Comparison of ENCODE assay signal across 1 cellular context in the genomic region with DNA sequence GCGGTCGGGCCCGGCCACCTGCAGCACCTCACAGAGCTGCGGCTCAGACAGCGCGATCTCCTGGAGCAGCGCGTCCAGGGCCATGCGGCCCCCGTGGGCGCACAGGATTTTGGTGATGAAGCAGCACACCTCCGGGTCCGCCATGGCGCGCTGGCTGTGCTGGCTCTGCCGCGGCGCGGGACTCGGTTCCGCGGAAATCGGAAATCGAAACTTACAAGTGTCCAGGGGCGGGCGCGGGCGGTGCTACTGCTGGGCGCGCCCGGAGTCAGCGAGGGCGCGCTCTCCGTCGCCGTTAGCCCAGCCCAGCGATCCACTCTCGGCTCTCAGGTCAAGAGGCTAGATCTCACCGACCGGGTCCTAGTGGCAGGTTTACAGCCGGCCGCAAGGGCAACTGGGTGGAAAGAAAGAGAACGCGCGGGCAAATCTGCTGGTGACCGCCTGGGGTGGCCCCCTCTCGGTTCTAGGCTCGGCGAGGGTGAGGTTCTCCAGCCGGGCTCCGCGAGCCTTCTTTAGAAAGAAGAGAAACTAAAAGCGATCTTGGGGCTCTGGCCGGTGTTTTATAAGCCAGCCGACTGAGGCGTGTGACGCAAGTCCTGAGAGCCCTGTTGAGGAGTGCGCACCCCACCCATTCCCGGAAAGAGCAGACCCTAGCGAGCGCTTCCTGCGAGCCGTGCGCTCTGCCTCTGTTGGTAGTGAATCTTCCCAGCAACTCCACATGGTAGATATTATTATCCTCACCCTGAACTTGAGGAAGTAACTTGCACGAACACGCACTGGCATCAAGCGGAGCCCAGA.
TF ChIP-seq lines count a peak whose summit lies in the region.

A gene (minus strand): TSS at position 533 of the 795 bp plus-strand sequence. CDS start 389 bp downstream, at position 144.

TF ChIP-seq in HepG2, 621 proteins besides CTCF, POLR2A, EP300 and RAD21 (continued from another document and continues in another):
- TF ChIP-seq, protein P1, sequence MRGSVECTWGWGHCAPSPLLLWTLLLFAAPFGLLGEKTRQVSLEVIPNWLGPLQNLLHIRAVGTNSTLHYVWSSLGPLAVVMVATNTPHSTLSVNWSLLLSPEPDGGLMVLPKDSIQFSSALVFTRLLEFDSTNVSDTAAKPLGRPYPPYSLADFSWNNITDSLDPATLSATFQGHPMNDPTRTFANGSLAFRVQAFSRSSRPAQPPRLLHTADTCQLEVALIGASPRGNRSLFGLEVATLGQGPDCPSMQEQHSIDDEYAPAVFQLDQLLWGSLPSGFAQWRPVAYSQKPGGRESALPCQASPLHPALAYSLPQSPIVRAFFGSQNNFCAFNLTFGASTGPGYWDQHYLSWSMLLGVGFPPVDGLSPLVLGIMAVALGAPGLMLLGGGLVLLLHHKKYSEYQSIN (CRISPR knock-in tag; IDR thresholded peaks at IDR 0.05; ENCODE audit: borderline replicate concordance): no peak
- peak; percentile 93 for TF ChIP-seq ZNF777 (CRISPR knock-in tag; IDR thresholded peaks at IDR 0.05)
- no peak for TF ChIP-seq HDAC6 (IDR thresholded peaks at IDR 0.05; ENCODE audit: low read depth, low read length)
- TF ChIP-seq TOE1 (CRISPR knock-in tag; IDR thresholded peaks at IDR 0.05): 0 out of 2 replicates have a peak, but pooled peaks have one; percentile 17
- TF ChIP-seq, protein P2, sequence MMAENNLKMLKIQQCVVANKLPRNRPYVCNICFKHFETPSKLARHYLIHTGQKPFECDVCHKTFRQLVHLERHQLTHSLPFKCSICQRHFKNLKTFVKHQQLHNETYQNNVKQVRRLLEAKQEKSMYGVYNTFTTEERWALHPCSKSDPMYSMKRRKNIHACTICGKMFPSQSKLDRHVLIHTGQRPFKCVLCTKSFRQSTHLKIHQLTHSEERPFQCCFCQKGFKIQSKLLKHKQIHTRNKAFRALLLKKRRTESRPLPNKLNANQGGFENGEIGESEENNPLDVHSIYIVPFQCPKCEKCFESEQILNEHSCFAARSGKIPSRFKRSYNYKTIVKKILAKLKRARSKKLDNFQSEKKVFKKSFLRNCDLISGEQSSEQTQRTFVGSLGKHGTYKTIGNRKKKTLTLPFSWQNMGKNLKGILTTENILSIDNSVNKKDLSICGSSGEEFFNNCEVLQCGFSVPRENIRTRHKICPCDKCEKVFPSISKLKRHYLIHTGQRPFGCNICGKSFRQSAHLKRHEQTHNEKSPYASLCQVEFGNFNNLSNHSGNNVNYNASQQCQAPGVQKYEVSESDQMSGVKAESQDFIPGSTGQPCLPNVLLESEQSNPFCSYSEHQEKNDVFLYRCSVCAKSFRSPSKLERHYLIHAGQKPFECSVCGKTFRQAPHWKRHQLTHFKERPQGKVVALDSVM (CRISPR knock-in tag; IDR thresholded peaks at IDR 0.05): peak; percentile 28; the same call in 1 of the 2 replicates
- TF ChIP-seq ZNF572 (CRISPR knock-in tag; IDR thresholded peaks at IDR 0.05): no peak
- TF ChIP-seq ZNF431 (CRISPR knock-in tag; IDR thresholded peaks at IDR 0.05; ENCODE audit: borderline replicate concordance, low read depth): 0 out of 2 replicates have a peak, but pooled peaks have one; percentile 20
- no peak for TF ChIP-seq ZNF44 (CRISPR knock-in tag; IDR thresholded peaks at IDR 0.05)
- TF ChIP-seq KAT8 (CRISPR knock-in tag; IDR thresholded peaks at IDR 0.05): no peak; the same call in 1 of the 2 replicates
- TF ChIP-seq SP2 (CRISPR knock-in tag; IDR thresholded peaks at IDR 0.05): no peak
- TF ChIP-seq, protein P3, sequence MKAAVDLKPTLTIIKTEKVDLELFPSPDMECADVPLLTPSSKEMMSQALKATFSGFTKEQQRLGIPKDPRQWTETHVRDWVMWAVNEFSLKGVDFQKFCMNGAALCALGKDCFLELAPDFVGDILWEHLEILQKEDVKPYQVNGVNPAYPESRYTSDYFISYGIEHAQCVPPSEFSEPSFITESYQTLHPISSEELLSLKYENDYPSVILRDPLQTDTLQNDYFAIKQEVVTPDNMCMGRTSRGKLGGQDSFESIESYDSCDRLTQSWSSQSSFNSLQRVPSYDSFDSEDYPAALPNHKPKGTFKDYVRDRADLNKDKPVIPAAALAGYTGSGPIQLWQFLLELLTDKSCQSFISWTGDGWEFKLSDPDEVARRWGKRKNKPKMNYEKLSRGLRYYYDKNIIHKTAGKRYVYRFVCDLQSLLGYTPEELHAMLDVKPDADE (CRISPR knock-in tag; IDR thresholded peaks at IDR 0.05): no peak; the same call in 1 of the 2 replicates
- no peak for TF ChIP-seq ZNF160 (CRISPR knock-in tag; IDR thresholded peaks at IDR 0.05)
- TF ChIP-seq ZNF337 (CRISPR knock-in tag; IDR thresholded peaks at IDR 0.05; ENCODE audit: borderline replicate concordance, low read depth): no peak
- TF ChIP-seq ZFAT (CRISPR knock-in tag; conservative IDR thresholded peaks at IDR 0.05): 0 out of 2 replicates have a peak, but pooled peaks have one; percentile 54
- 0 out of 2 replicates have a peak, but pooled peaks have one; percentile 12 for TF ChIP-seq RFX5 (IDR thresholded peaks at IDR 0.05; ENCODE audit: low read depth, low read length)
- TF ChIP-seq HNRNPLL (IDR thresholded peaks at IDR 0.05; ENCODE audit: low read depth, low read length, poor library complexity, severe bottlenecking): peak; percentile 81
- 0 out of 2 replicates have a peak, but pooled peaks have one; percentile 53 for TF ChIP-seq ZNF792 (CRISPR knock-in tag; IDR thresholded peaks at IDR 0.05)
- TF ChIP-seq, protein P4, sequence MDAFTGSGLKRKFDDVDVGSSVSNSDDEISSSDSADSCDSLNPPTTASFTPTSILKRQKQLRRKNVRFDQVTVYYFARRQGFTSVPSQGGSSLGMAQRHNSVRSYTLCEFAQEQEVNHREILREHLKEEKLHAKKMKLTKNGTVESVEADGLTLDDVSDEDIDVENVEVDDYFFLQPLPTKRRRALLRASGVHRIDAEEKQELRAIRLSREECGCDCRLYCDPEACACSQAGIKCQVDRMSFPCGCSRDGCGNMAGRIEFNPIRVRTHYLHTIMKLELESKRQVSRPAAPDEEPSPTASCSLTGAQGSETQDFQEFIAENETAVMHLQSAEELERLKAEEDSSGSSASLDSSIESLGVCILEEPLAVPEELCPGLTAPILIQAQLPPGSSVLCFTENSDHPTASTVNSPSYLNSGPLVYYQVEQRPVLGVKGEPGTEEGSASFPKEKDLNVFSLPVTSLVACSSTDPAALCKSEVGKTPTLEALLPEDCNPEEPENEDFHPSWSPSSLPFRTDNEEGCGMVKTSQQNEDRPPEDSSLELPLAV (CRISPR knock-in tag; conservative IDR thresholded peaks at IDR 0.05; ENCODE audit: low read depth): no peak
- TF ChIP-seq NBN (conservative IDR thresholded peaks at IDR 0.05): no peak
- 0 out of 2 replicates have a peak, but pooled peaks have one; percentile 6 for TF ChIP-seq GABPA (IDR thresholded peaks at IDR 0.05; ENCODE audit: low read depth, low read length)
- peak; percentile 40 for TF ChIP-seq GABPA (CRISPR knock-in tag; IDR thresholded peaks at IDR 0.05; ENCODE audit: low read depth)
- TF ChIP-seq, protein P5, sequence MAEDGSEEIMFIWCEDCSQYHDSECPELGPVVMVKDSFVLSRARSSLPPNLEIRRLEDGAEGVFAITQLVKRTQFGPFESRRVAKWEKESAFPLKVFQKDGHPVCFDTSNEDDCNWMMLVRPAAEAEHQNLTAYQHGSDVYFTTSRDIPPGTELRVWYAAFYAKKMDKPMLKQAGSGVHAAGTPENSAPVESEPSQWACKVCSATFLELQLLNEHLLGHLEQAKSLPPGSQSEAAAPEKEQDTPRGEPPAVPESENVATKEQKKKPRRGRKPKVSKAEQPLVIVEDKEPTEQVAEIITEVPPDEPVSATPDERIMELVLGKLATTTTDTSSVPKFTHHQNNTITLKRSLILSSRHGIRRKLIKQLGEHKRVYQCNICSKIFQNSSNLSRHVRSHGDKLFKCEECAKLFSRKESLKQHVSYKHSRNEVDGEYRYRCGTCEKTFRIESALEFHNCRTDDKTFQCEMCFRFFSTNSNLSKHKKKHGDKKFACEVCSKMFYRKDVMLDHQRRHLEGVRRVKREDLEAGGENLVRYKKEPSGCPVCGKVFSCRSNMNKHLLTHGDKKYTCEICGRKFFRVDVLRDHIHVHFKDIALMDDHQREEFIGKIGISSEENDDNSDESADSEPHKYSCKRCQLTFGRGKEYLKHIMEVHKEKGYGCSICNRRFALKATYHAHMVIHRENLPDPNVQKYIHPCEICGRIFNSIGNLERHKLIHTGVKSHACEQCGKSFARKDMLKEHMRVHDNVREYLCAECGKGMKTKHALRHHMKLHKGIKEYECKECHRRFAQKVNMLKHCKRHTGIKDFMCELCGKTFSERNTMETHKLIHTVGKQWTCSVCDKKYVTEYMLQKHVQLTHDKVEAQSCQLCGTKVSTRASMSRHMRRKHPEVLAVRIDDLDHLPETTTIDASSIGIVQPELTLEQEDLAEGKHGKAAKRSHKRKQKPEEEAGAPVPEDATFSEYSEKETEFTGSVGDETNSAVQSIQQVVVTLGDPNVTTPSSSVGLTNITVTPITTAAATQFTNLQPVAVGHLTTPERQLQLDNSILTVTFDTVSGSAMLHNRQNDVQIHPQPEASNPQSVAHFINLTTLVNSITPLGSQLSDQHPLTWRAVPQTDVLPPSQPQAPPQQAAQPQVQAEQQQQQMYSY (CRISPR knock-in tag; IDR thresholded peaks at IDR 0.05): peak; percentile 74; the same call in 1 of the 2 replicates
- TF ChIP-seq GLI4 (CRISPR knock-in tag; IDR thresholded peaks at IDR 0.05; ENCODE audit: borderline replicate concordance): peak; percentile 89; the same call in 1 of the 2 replicates
- TF ChIP-seq ZNF224 (CRISPR knock-in tag; IDR thresholded peaks at IDR 0.05): 0 out of 2 replicates have a peak, but pooled peaks have one; percentile 68
- TF ChIP-seq, protein P6, sequence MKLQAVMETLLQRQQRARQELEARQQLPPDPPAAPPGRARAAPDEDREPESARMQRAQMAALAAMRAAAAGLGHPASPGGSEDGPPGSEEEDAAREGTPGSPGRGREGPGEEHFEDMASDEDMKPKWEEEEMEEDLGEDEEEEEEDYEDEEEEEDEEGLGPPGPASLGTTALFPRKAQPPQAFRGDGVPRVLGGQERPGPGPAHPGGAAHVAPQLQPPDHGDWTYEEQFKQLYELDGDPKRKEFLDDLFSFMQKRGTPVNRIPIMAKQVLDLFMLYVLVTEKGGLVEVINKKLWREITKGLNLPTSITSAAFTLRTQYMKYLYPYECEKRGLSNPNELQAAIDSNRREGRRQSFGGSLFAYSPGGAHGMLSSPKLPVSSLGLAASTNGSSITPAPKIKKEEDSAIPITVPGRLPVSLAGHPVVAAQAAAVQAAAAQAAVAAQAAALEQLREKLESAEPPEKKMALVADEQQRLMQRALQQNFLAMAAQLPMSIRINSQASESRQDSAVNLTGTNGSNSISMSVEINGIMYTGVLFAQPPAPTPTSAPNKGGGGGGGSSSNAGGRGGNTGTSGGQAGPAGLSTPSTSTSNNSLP (IDR thresholded peaks at IDR 0.05; ENCODE audit: low read depth, low read length): no peak
- TF ChIP-seq ZNF12 (CRISPR knock-in tag; IDR thresholded peaks at IDR 0.05): no peak; the same call in 1 of the 2 replicates
- TF ChIP-seq, protein P7, sequence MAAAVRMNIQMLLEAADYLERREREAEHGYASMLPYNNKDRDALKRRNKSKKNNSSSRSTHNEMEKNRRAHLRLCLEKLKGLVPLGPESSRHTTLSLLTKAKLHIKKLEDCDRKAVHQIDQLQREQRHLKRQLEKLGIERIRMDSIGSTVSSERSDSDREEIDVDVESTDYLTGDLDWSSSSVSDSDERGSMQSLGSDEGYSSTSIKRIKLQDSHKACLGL (CRISPR knock-in tag; IDR thresholded peaks at IDR 0.05): peak; percentile 48; the same call in 1 of the 2 replicates
- TF ChIP-seq LCORL (IDR thresholded peaks at IDR 0.05): no peak
- peak; percentile 16 for TF ChIP-seq LCORL (CRISPR knock-in tag; IDR thresholded peaks at IDR 0.05)
- TF ChIP-seq NFE2 (CRISPR knock-in tag; IDR thresholded peaks at IDR 0.05): no peak
- TF ChIP-seq, protein P8, sequence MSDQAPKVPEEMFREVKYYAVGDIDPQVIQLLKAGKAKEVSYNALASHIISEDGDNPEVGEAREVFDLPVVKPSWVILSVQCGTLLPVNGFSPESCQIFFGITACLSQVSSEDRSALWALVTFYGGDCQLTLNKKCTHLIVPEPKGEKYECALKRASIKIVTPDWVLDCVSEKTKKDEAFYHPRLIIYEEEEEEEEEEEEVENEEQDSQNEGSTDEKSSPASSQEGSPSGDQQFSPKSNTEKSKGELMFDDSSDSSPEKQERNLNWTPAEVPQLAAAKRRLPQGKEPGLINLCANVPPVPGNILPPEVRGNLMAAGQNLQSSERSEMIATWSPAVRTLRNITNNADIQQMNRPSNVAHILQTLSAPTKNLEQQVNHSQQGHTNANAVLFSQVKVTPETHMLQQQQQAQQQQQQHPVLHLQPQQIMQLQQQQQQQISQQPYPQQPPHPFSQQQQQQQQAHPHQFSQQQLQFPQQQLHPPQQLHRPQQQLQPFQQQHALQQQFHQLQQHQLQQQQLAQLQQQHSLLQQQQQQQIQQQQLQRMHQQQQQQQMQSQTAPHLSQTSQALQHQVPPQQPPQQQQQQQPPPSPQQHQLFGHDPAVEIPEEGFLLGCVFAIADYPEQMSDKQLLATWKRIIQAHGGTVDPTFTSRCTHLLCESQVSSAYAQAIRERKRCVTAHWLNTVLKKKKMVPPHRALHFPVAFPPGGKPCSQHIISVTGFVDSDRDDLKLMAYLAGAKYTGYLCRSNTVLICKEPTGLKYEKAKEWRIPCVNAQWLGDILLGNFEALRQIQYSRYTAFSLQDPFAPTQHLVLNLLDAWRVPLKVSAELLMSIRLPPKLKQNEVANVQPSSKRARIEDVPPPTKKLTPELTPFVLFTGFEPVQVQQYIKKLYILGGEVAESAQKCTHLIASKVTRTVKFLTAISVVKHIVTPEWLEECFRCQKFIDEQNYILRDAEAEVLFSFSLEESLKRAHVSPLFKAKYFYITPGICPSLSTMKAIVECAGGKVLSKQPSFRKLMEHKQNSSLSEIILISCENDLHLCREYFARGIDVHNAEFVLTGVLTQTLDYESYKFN (CRISPR knock-in tag; conservative IDR thresholded peaks at IDR 0.05): no peak
- no peak for TF ChIP-seq PTBP1 (IDR thresholded peaks at IDR 0.05; ENCODE audit: low read depth, low read length, poor library complexity, severe bottlenecking)
- peak; percentile 35; the same call in 1 of the 2 replicates for TF ChIP-seq ARHGAP35 (CRISPR knock-in tag; IDR thresholded peaks at IDR 0.05; ENCODE audit: borderline replicate concordance)
- peak; percentile 27; the same call in 1 of the 2 replicates for TF ChIP-seq GATAD2A (CRISPR knock-in tag; IDR thresholded peaks at IDR 0.05)
- TF ChIP-seq, protein P9, sequence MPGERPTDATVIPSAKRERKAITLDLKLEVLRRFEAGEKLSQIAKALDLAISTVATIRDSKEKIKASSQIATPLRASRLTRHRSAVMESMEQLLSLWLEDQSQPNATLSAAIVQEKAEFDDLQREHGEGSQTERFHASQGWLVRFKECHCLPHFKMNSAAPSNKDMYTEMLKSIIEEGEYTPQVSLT (CRISPR knock-in tag; IDR thresholded peaks at IDR 0.05; ENCODE audit: borderline replicate concordance, low read depth): no peak
- no peak; the same call in 1 of the 2 replicates for TF ChIP-seq ZSCAN9 (CRISPR knock-in tag; IDR thresholded peaks at IDR 0.05; ENCODE audit: borderline replicate concordance)
- peak; percentile 15; the same call in 1 of the 2 replicates for TF ChIP-seq NKX3-1 (CRISPR knock-in tag; IDR thresholded peaks at IDR 0.05)
- TF ChIP-seq FLYWCH1 (CRISPR knock-in tag; IDR thresholded peaks at IDR 0.05): no peak
- TF ChIP-seq, protein P10, sequence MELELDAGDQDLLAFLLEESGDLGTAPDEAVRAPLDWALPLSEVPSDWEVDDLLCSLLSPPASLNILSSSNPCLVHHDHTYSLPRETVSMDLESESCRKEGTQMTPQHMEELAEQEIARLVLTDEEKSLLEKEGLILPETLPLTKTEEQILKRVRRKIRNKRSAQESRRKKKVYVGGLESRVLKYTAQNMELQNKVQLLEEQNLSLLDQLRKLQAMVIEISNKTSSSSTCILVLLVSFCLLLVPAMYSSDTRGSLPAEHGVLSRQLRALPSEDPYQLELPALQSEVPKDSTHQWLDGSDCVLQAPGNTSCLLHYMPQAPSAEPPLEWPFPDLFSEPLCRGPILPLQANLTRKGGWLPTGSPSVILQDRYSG (CRISPR knock-in tag; IDR thresholded peaks at IDR 0.05): 0 out of 2 replicates have a peak, but pooled peaks have one; percentile 68
- no peak for TF ChIP-seq ZKSCAN5 (CRISPR knock-in tag; IDR thresholded peaks at IDR 0.05)
- no peak; the same call in 1 of the 2 replicates for TF ChIP-seq NFYB (CRISPR knock-in tag; IDR thresholded peaks at IDR 0.05)
